Comparison of ENCODE assay signal across 1 cellular context in genomic region chr5:14959443-14960119, GRCh38.
TF ChIP-seq lines count a peak whose summit lies in the region.

No MANE protein-coding gene starts in this region.

TF ChIP-seq in GM23338, 12 proteins besides CTCF, POLR2A, EP300 and RAD21 (continued from another document):
- TF ChIP-seq, protein P1, sequence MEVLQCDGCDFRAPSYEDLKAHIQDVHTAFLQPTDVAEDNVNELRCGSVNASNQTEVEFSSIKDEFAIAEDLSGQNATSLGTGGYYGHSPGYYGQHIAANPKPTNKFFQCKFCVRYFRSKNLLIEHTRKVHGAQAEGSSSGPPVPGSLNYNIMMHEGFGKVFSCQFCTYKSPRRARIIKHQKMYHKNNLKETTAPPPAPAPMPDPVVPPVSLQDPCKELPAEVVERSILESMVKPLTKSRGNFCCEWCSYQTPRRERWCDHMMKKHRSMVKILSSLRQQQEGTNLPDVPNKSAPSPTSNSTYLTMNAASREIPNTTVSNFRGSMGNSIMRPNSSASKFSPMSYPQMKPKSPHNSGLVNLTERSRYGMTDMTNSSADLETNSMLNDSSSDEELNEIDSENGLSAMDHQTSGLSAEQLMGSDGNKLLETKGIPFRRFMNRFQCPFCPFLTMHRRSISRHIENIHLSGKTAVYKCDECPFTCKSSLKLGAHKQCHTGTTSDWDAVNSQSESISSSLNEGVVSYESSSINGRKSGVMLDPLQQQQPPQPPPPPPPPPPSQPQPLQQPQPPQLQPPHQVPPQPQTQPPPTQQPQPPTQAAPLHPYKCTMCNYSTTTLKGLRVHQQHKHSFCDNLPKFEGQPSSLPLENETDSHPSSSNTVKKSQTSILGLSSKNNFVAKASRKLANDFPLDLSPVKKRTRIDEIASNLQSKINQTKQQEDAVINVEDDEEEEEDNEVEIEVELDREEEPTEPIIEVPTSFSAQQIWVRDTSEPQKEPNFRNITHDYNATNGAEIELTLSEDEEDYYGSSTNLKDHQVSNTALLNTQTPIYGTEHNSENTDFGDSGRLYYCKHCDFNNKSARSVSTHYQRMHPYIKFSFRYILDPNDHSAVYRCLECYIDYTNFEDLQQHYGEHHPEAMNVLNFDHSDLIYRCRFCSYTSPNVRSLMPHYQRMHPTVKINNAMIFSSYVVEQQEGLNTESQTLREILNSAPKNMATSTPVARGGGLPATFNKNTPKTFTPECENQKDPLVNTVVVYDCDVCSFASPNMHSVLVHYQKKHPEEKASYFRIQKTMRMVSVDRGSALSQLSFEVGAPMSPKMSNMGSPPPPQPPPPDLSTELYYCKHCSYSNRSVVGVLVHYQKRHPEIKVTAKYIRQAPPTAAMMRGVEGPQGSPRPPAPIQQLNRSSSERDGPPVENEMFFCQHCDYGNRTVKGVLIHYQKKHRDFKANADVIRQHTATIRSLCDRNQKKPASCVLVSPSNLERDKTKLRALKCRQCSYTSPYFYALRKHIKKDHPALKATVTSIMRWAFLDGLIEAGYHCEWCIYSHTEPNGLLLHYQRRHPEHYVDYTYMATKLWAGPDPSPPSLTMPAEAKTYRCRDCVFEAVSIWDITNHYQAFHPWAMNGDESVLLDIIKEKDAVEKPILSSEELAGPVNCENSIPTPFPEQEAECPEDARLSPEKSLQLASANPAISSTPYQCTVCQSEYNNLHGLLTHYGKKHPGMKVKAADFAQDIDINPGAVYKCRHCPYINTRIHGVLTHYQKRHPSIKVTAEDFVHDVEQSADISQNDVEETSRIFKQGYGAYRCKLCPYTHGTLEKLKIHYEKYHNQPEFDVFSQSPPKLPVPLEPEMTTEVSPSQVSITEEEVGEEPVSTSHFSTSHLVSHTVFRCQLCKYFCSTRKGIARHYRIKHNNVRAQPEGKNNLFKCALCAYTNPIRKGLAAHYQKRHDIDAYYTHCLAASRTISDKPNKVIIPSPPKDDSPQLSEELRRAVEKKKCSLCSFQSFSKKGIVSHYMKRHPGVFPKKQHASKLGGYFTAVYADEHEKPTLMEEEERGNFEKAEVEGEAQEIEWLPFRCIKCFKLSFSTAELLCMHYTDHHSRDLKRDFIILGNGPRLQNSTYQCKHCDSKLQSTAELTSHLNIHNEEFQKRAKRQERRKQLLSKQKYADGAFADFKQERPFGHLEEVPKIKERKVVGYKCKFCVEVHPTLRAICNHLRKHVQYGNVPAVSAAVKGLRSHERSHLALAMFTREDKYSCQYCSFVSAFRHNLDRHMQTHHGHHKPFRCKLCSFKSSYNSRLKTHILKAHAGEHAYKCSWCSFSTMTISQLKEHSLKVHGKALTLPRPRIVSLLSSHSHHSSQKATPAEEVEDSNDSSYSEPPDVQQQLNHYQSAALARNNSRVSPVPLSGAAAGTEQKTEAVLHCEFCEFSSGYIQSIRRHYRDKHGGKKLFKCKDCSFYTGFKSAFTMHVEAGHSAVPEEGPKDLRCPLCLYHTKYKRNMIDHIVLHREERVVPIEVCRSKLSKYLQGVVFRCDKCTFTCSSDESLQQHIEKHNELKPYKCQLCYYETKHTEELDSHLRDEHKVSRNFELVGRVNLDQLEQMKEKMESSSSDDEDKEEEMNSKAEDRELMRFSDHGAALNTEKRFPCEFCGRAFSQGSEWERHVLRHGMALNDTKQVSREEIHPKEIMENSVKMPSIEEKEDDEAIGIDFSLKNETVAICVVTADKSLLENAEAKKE (CRISPR knock-in tag; IDR thresholded peaks at IDR 0.05), result no peak
- TF ChIP-seq ETS1 (IDR thresholded peaks at IDR 0.05) (no peak), ZNF331 (CRISPR knock-in tag; IDR thresholded peaks at IDR 0.05; ENCODE audit: low read depth) (no peak), EZH2phosphoT487 (IDR thresholded peaks at IDR 0.05; ENCODE audit: unreplicated experiment) (no peak), STAT1 (IDR thresholded peaks at IDR 0.05; ENCODE audit: unreplicated experiment) (no peak), ZNF114 (CRISPR knock-in tag; IDR thresholded peaks at IDR 0.05) (no peak), POLR2AphosphoS5 (IDR thresholded peaks at IDR 0.05; ENCODE audit: low read depth) (no peak)
- TF ChIP-seq, protein P2, sequence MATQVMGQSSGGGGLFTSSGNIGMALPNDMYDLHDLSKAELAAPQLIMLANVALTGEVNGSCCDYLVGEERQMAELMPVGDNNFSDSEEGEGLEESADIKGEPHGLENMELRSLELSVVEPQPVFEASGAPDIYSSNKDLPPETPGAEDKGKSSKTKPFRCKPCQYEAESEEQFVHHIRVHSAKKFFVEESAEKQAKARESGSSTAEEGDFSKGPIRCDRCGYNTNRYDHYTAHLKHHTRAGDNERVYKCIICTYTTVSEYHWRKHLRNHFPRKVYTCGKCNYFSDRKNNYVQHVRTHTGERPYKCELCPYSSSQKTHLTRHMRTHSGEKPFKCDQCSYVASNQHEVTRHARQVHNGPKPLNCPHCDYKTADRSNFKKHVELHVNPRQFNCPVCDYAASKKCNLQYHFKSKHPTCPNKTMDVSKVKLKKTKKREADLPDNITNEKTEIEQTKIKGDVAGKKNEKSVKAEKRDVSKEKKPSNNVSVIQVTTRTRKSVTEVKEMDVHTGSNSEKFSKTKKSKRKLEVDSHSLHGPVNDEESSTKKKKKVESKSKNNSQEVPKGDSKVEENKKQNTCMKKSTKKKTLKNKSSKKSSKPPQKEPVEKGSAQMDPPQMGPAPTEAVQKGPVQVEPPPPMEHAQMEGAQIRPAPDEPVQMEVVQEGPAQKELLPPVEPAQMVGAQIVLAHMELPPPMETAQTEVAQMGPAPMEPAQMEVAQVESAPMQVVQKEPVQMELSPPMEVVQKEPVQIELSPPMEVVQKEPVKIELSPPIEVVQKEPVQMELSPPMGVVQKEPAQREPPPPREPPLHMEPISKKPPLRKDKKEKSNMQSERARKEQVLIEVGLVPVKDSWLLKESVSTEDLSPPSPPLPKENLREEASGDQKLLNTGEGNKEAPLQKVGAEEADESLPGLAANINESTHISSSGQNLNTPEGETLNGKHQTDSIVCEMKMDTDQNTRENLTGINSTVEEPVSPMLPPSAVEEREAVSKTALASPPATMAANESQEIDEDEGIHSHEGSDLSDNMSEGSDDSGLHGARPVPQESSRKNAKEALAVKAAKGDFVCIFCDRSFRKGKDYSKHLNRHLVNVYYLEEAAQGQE (IDR thresholded peaks at IDR 0.05; ENCODE audit: unreplicated experiment), result no peak
